ENCODE assay signal across 1 cellular context in the genomic region with DNA sequence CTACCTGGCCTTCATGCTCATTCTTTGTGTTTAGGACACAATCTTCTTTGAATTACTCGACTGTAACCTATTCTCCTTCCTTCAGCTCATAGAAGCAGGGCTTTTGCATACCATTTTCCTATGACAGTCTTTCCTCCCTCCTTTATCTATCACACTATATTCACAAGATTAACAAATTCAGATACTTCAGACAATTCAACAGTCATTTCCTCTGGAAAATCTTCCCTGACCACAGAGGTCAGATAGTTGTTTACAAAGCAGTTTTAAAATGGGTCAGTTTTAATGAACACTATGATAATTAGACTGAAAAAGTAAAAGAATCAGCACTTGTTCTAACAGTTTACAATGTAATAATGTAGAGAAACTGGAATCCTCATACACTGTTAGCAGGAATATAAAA.
TF ChIP-seq lines count a peak whose summit lies in the region.

No MANE protein-coding gene starts in this region.

TF ChIP-seq in GM12878, 131 proteins besides CTCF, POLR2A, EP300 and RAD21:
- TF ChIP-seq E4F1 (IDR thresholded peaks at IDR 0.05; ENCODE audit: borderline replicate concordance, partially characterized antibody) (no peak), NFYA (IDR thresholded peaks at IDR 0.05; ENCODE audit: borderline replicate concordance, low read depth, low read length) (no peak), WRNIP1 (IDR thresholded peaks at IDR 0.05; ENCODE audit: borderline replicate concordance, low read depth, low read length) (no peak), SMARCA5 (IDR thresholded peaks at IDR 0.05) (no peak), RUNX3 (IDR thresholded peaks at IDR 0.05; ENCODE audit: low read length) (no peak), PAX5 (IDR thresholded peaks at IDR 0.05; ENCODE audit: borderline replicate concordance, low read depth, low read length) (no peak), RCOR1 (conservative IDR thresholded peaks at IDR 0.05; ENCODE audit: low read depth, low read length) (no peak), HDAC6 (IDR thresholded peaks at IDR 0.05; ENCODE audit: unreplicated experiment) (no peak), ZNF592 (IDR thresholded peaks at IDR 0.05) (no peak), E2F4 (IDR thresholded peaks at IDR 0.05; ENCODE audit: low read depth, low read length) (no peak), ZNF217 (IDR thresholded peaks at IDR 0.05) (no peak)
- TF ChIP-seq, protein P1, sequence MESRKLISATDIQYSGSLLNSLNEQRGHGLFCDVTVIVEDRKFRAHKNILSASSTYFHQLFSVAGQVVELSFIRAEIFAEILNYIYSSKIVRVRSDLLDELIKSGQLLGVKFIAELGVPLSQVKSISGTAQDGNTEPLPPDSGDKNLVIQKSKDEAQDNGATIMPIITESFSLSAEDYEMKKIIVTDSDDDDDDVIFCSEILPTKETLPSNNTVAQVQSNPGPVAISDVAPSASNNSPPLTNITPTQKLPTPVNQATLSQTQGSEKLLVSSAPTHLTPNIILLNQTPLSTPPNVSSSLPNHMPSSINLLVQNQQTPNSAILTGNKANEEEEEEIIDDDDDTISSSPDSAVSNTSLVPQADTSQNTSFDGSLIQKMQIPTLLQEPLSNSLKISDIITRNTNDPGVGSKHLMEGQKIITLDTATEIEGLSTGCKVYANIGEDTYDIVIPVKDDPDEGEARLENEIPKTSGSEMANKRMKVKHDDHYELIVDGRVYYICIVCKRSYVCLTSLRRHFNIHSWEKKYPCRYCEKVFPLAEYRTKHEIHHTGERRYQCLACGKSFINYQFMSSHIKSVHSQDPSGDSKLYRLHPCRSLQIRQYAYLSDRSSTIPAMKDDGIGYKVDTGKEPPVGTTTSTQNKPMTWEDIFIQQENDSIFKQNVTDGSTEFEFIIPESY (IDR thresholded peaks at IDR 0.05): no peak
- TF ChIP-seq, protein P2, sequence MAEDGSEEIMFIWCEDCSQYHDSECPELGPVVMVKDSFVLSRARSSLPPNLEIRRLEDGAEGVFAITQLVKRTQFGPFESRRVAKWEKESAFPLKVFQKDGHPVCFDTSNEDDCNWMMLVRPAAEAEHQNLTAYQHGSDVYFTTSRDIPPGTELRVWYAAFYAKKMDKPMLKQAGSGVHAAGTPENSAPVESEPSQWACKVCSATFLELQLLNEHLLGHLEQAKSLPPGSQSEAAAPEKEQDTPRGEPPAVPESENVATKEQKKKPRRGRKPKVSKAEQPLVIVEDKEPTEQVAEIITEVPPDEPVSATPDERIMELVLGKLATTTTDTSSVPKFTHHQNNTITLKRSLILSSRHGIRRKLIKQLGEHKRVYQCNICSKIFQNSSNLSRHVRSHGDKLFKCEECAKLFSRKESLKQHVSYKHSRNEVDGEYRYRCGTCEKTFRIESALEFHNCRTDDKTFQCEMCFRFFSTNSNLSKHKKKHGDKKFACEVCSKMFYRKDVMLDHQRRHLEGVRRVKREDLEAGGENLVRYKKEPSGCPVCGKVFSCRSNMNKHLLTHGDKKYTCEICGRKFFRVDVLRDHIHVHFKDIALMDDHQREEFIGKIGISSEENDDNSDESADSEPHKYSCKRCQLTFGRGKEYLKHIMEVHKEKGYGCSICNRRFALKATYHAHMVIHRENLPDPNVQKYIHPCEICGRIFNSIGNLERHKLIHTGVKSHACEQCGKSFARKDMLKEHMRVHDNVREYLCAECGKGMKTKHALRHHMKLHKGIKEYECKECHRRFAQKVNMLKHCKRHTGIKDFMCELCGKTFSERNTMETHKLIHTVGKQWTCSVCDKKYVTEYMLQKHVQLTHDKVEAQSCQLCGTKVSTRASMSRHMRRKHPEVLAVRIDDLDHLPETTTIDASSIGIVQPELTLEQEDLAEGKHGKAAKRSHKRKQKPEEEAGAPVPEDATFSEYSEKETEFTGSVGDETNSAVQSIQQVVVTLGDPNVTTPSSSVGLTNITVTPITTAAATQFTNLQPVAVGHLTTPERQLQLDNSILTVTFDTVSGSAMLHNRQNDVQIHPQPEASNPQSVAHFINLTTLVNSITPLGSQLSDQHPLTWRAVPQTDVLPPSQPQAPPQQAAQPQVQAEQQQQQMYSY (CRISPR knock-in tag; IDR thresholded peaks at IDR 0.05): no peak
